ENCODE assay signal across 22 cellular contexts in the genomic region with DNA sequence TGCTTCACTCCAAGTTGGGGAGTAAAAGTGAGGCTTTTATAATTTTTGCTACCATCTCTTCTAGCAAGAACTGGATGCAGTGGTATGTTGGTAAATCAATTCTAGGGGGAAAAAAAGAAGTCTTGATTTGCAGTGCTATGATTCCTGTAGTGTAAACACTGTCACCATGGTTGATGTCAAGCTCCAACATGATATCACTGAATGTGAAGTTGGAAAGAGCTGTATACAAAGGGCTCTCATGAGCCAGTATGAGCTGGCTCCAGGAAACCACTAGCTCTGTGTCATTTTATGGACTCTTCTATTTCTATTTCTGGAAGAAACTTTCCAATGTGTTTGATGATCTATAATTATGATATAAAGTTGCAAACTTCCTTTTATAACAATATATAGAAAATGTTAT.
"Had no signal": no experiment of that assay in that cellular context is flagged by ENCODE, and none has a peak within 500 bp of the region (broad histone marks: within the 10 kb centered on the region; RNA-seq: fewer than 3 reads in every experiment).

No MANE protein-coding gene starts in this region.

- H3K4me3 ChIP-seq: esophagus squamous epithelium, hepatocyte, lung, psoas muscle, right atrium auricular region, sigmoid colon, skin epidermis, thoracic aorta, transverse colon had no signal

- DNase-seq: effector memory CD4-positive, alpha-beta T cell; esophagus squamous epithelium; foreskin fibroblast; head of caudate nucleus; kidney; left colon; left ventricle myocardium superior; naive thymus-derived CD4-positive, alpha-beta T cell; nephron progenitor cell; psoas muscle; sigmoid colon; stimulated activated CD4-positive, alpha-beta T cell treated with anti-CD3 and anti-CD28 coated beads, Interleukin-2, amount 100 ng/mL, for 24 hours; stimulated activated CD4-positive, alpha-beta T cell treated with anti-CD3 and anti-CD28 coated beads, Interleukin-4, amount 100 ng/mL, for 4 hours; stimulated activated naive B cell treated with anti-CD40 and anti-IgM and Interleukin-4, amounts not matched to agents 10 μg/mL and 1 μg/mL and 100 μg/mL, for 72 hours; stimulated activated naive CD8-positive, alpha-beta T cell treated with anti-CD3 and anti-CD28 coated beads, Interleukin-15, amount 100 ng/mL, for 72 hours; substantia nigra; transverse colon had no signal

- H3K4me1 ChIP-seq: esophagus squamous epithelium, psoas muscle, right atrium auricular region, sigmoid colon, transverse colon had no signal

- H3K27ac ChIP-seq: esophagus squamous epithelium, hepatocyte, psoas muscle, right atrium auricular region, sigmoid colon, skin epidermis, thoracic aorta, transverse colon had no signal

- H3K9me3 ChIP-seq: esophagus squamous epithelium, psoas muscle, right atrium auricular region, sigmoid colon, thoracic aorta, transverse colon had no signal

- H3K36me3 ChIP-seq: esophagus squamous epithelium, right atrium auricular region, sigmoid colon, thoracic aorta, transverse colon had no signal
